In genomic region chr9:137045294-137046093, GRCh38 we compare ENCODE assay signal across 8 cellular contexts. TPM values are rescaled to one million over a fixed set of nuclear protein-coding genes. Genes with fewer than 3 reads are reported as not detected.
A peak's percentile ranks its signal among the peaks of the same experiment; 100 is the strongest.
DNase-seq lines count a peak whose midpoint lies in the region; ATAC-seq and TF ChIP-seq lines count a peak whose summit lies in the region.

No MANE protein-coding gene starts in this region.

- no peaks in the 10 kb centered on the region for H3K36me3 ChIP-seq in OCI-LY1 (ENCODE audit: insufficient read depth, low read length)

- H3K27ac ChIP-seq in OCI-LY1 (ENCODE audit: low read depth, low read length, poor library complexity, severe bottlenecking) (no peak overlapping the region), dorsolateral prefrontal cortex (peak overlapping the region in 53 of 59 donors; percentile 17 to 92 (median 79))

- intact Hi-C loops in dorsolateral prefrontal cortex (cut with DNase I), result loop anchor here in 1 of 2 donors (1.0 kb wide), 1 partner anchor 19 kb away; no protein-coding TSS in a partner anchor

- H3K4me1 ChIP-seq in OCI-LY1 (ENCODE audit: insufficient read depth, low read length, severe bottlenecking), result peaks cover 7% of the 10 kb centered on the region

- H3K27me3 ChIP-seq in OCI-LY1 (ENCODE audit: insufficient read depth, low read length), result peaks cover 20% of the 10 kb centered on the region; the same call in 1 of the 2 replicates
- peaks cover 0 to 30% (median 17%) of the 10 kb centered on the region in 45 donors for H3K27me3 ChIP-seq in dorsolateral prefrontal cortex

- H3K4me2 ChIP-seq in OCI-LY1 (ENCODE audit: low read length), result peak overlapping the region; percentile 41; the same call in 1 of the 2 replicates

- H3K4me3 ChIP-seq in OCI-LY1 (ENCODE audit: low read depth, low read length, poor library complexity, severe bottlenecking) (peak overlapping the region; percentile 38), dorsolateral prefrontal cortex (peak overlapping the region; percentile 56 to 85 (median 71))

- H3K9me2 ChIP-seq in OCI-LY1 (ENCODE audit: low read depth, low read length), result no peaks in the 10 kb centered on the region

- H3K4me3 Mint-ChIP-seq in mesothelial cell of epicardium, result peak overlapping the region; percentile 76

- TF ChIP-seq CTCF in OCI-LY1 (IDR thresholded peaks at IDR 0.05; ENCODE audit: low read length), result no peak
- TF ChIP-seq CTCF in dorsolateral prefrontal cortex (IDR thresholded peaks at IDR 0.05 in 54 of 56, conservative IDR thresholded peaks at IDR 0.05 in 2 of 56; ENCODE audit: low read depth in 1 of 56, partially characterized antibody in 56 of 56), result no peak
- TF ChIP-seq CTCF in mesothelial cell of epicardium (IDR thresholded peaks at IDR 0.05; ENCODE audit: unreplicated experiment), result no peak

- H3K9ac ChIP-seq in OCI-LY1 (ENCODE audit: low read length), result no peak overlapping the region

- no peaks in the 10 kb centered on the region for H3F3A ChIP-seq in OCI-LY1 (ENCODE audit: insufficient read depth, low read length)

- DNase-seq in DMS79 (lab: John Stamatoyannopoulos, UW), result peak; percentile 17
- no peak for DNase-seq in DMS79 treated with DMSO at 0.1 percent for 48 hours (lab: John Stamatoyannopoulos, UW)
- peak in 2 of 10 donors; percentile 72 to 73 for DNase-seq in dorsolateral prefrontal cortex
- DNase-seq in mesothelial cell of epicardium (ENCODE audit: low spot score in 2 of 2, unreplicated experiment in 2 of 2), result no peak
- DNase-seq in midbrain (lab: John Stamatoyannopoulos, UW), result no peak
- DNase-seq in central memory CD4-positive, alpha-beta T cell, result no peak

- H3K36me3 Mint-ChIP-seq in mesothelial cell of epicardium, result no peaks in the 10 kb centered on the region

- peaks cover 5% of the 10 kb centered on the region for H3K4me1 Mint-ChIP-seq in mesothelial cell of epicardium

- no peak overlapping the region for H3K27ac Mint-ChIP-seq in mesothelial cell of epicardium

- H4K20me1 ChIP-seq in OCI-LY1 (ENCODE audit: insufficient read depth, low read length), result no peaks in the 10 kb centered on the region

- no peaks in the 10 kb centered on the region for H3K9me3 Mint-ChIP-seq in mesothelial cell of epicardium

- H3K79me2 ChIP-seq in OCI-LY1 (ENCODE audit: insufficient read depth, low read length), result no peaks in the 10 kb centered on the region

- no peak for ATAC-seq in HG03469 (IDR thresholded peaks at IDR 0.05; ENCODE audit: unreplicated experiment)

- peaks cover 61% of the 10 kb centered on the region for H3K27me3 Mint-ChIP-seq in mesothelial cell of epicardium (ENCODE audit: low read depth)

- no peak overlapping the region for H2AFZ ChIP-seq in OCI-LY1 (ENCODE audit: low read length)

- H3K9me3 ChIP-seq in OCI-LY1 (ENCODE audit: low read length), result no peaks in the 10 kb centered on the region

RNA-seq across cellular contexts. Expression of gene NPDC1, which starts 0.5 kb away (rescaled TPM):
- total RNA-seq in dorsolateral prefrontal cortex (100 to 1,000 TPM; 142 to 297 (median 214) TPM), mesothelial cell of epicardium (75.8 to 84.0 TPM (median 77.9 TPM) in 3 replicates)

RNA-seq across cellular contexts. Expression of gene ENTPD2, which starts 8.4 kb away (rescaled TPM):
- total RNA-seq in dorsolateral prefrontal cortex (10 to 100 TPM in 105 of 120 experiments, 1 to 10 TPM in 15; 4.7 to 47.5 (median 15.7) TPM), mesothelial cell of epicardium (4.8 to 6.3 TPM (median 5.2 TPM) in 3 replicates)

RNA-seq across cellular contexts. Expression of gene FUT7, which starts 13.6 kb away (rescaled TPM):
- total RNA-seq in dorsolateral prefrontal cortex, result 1 to 10 TPM in 3 of 120 experiments, under 1 TPM in 54, not detected in 63; 0.14 to 1.7 (median 0.33) TPM
- total RNA-seq in mesothelial cell of epicardium, result 0.09 to 0.13 TPM in 2 of 3 replicates, not detected in the other

RNA-seq across cellular contexts. Expression of gene ABCA2, which starts 17.5 kb away (rescaled TPM):
- total RNA-seq in dorsolateral prefrontal cortex, result 1,000 to 10,000 TPM in 22 of 120 experiments, 100 to 1,000 TPM in 98; 266 to 2,644 (median 606) TPM
- 57.7 to 59.3 TPM (median 58.7 TPM) in 3 replicates for total RNA-seq in mesothelial cell of epicardium

RNA-seq across cellular contexts. Expression of gene SAPCD2, which starts 24.9 kb away (rescaled TPM):
- total RNA-seq in dorsolateral prefrontal cortex (10 to 100 TPM in 1 of 120 experiments, 1 to 10 TPM in 119; 1.7 to 11.5 (median 5.4) TPM), mesothelial cell of epicardium (5.7 to 6.2 TPM (median 5.9 TPM) in 3 replicates)
